21 cellular contexts compared by ENCODE assay signal in the genomic region with DNA sequence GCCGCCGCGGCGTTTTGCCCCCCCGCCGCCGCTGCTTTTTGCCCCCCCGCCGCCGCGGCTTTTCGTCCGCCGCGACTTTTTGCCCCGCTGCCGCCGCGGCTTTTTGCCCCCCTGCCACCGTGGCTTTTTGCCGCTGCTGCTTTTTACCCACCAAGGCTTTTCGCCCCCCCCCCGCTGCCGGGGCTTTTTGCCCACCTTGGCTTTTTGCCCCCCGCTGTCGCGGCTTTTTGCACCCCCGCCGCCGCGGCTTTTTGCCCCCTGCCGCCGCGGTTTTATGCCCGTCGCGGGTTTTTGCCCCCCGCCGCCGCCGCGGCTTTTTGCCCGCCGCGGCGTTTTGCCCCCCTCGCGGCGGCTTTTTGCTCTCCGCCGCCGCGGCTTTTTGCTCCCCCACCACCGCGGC.
DNase-seq lines count a peak whose midpoint lies in the region; ATAC-seq, FAIRE-seq and TF ChIP-seq lines count a peak whose summit lies in the region.
"Had no signal": no experiment of that assay in that cellular context is flagged by ENCODE, and none has a peak within 500 bp of the region (broad histone marks: within the 10 kb centered on the region; RNA-seq: fewer than 3 reads in every experiment).

No MANE protein-coding gene starts in this region.

- ATAC-seq in SK-N-SH treated with all-trans-retinoic acid at 6 μM for 48 hours, result no peak
- no peak for ATAC-seq in GM21737 (IDR thresholded peaks at IDR 0.05; ENCODE audit: unreplicated experiment)
- ATAC-seq: A549 had no signal

- no peaks in the 10 kb centered on the region for H4K20me1 ChIP-seq in SK-N-SH (ENCODE audit: insufficient read depth)
- H4K20me1 ChIP-seq: BLaER1 had no signal

- POLR2A ChIA-PET in SK-N-SH (lab: Yijun Ruan, JAX), result no interaction called here

- peak; percentile 0 for DNase-seq in SK-N-SH
- peak; percentile 1 for DNase-seq in GM20000 (ENCODE audit: low spot score)
- peak; percentile 57 for DNase-seq in kidney
- DNase-seq in head of caudate nucleus, result no peak
- DNase-seq in thyroid gland, result no peak
- DNase-seq: AML-193; Calu3; CD4-positive, alpha-beta memory T cell; DMS 273 treated with DMSO at 0.1 percent for 48 hours; DMS53; DND-41; EL; GOT3; H9 had no signal

- H3K4me3 ChIP-seq in SK-N-SH (ENCODE audit: low read depth in 2 of 2, low read length in 1 of 2), result no peak overlapping the region
- H3K4me3 ChIP-seq in kidney (ENCODE audit: low read length in 2 of 2), result no peak overlapping the region
- H3K4me3 ChIP-seq in thyroid gland (replicated peaks in 1 of 3), result no peak overlapping the region
- H3K4me3 ChIP-seq: A549, BLaER1 had no signal

- no peak overlapping the region for H3K9ac ChIP-seq in SK-N-SH
- no peak overlapping the region for H3K9ac ChIP-seq in kidney (ENCODE audit: low read length in 2 of 2)
- H3K9ac ChIP-seq: BLaER1 had no signal

- H3K79me2 ChIP-seq in SK-N-SH (ENCODE audit: insufficient read depth), result no peaks in the 10 kb centered on the region

- no peaks in the 10 kb centered on the region for H3K36me3 ChIP-seq in SK-N-SH (replicated peaks in 1 of 2; ENCODE audit: control insufficient read depth in 1 of 2, insufficient read depth in 2 of 2, low read length in 1 of 2)
- no peaks in the 10 kb centered on the region for H3K36me3 ChIP-seq in kidney (ENCODE audit: control insufficient read depth in 1 of 2, insufficient read depth in 2 of 2, low read length in 2 of 2)
- H3K36me3 ChIP-seq in thyroid gland, result no peaks in the 10 kb centered on the region
- H3K36me3 ChIP-seq: BLaER1 had no signal

- TF ChIP-seq POLR2A in thyroid gland (IDR thresholded peaks at IDR 0.05), result no peak

- H3F3A ChIP-seq in SK-N-SH (replicated peaks; ENCODE audit: insufficient read depth), result no peaks in the 10 kb centered on the region

- no peak for FAIRE-seq in kidney (lab: Jason Lieb, UNC)
- FAIRE-seq: A549, GM12891, GM18507 had no signal

- TF ChIP-seq EP300 in SK-N-SH (IDR thresholded peaks at IDR 0.05; ENCODE audit: borderline replicate concordance in 1 of 2, low read depth in 1 of 2, low read length in 1 of 2), result no peak

- no peak for TF ChIP-seq RAD21 in SK-N-SH (IDR thresholded peaks at IDR 0.05; ENCODE audit: low read length)

- H3K27ac ChIP-seq in SK-N-SH (ENCODE audit: low read depth in 2 of 2, low read length in 1 of 2) (no peak overlapping the region), kidney (ENCODE audit: low read depth in 2 of 2, low read length in 2 of 2) (no peak overlapping the region), thyroid gland (no peak overlapping the region)
- H3K27ac ChIP-seq: 22Rv1, A549, BLaER1 had no signal

- H3K4me2 ChIP-seq in SK-N-SH, result no peak overlapping the region
- H3K4me2 ChIP-seq: A549, BLaER1 had no signal

- CTCF ChIA-PET in SK-N-SH (lab: Yijun Ruan, JAX), result no interaction called here

- intact Hi-C loops in kidney (cut with DNase I), result no loop called here
- intact Hi-C loops in head of caudate nucleus (cut with DNase I), result no loop called here
- intact Hi-C loops in thyroid gland (cut with DNase I), result no loop called here

- no peaks in the 10 kb centered on the region for H3K4me1 ChIP-seq in SK-N-SH (ENCODE audit: control insufficient read depth in 1 of 2, insufficient read depth in 2 of 2, low read depth in 1 of 2, low read length in 1 of 2)
- no peaks in the 10 kb centered on the region for H3K4me1 ChIP-seq in kidney (ENCODE audit: control insufficient read depth in 1 of 2, insufficient read depth in 1 of 2, low read depth in 1 of 2, low read length in 2 of 2)
- H3K4me1 ChIP-seq in thyroid gland, result no peaks in the 10 kb centered on the region
- H3K4me1 ChIP-seq: A549, BLaER1 had no signal

- 88% methylated on average over 54 of the region's 55 CpGs for WGBS in SK-N-SH (ENCODE audit: low lambda C conversion rate)
- WGBS in thyroid gland, 2 donors, result 50 to 67% methylated on average over 41 to 45 of the region's 55 CpGs

- H3K9me3 ChIP-seq in SK-N-SH (no peaks in the 10 kb centered on the region), kidney (ENCODE audit: control insufficient read depth in 1 of 2, low read length in 2 of 2) (no peaks in the 10 kb centered on the region), thyroid gland (no peaks in the 10 kb centered on the region)
- H3K9me3 ChIP-seq: A549 had no signal

- H3K27me3 ChIP-seq in SK-N-SH (ENCODE audit: insufficient read depth) (no peaks in the 10 kb centered on the region), thyroid gland (no peaks in the 10 kb centered on the region)
- H3K27me3 ChIP-seq: BLaER1 had no signal

- TF ChIP-seq CTCF in SK-N-SH (IDR thresholded peaks at IDR 0.05), result no peak
- TF ChIP-seq CTCF in GM20000 (IDR thresholded peaks at IDR 0.05; ENCODE audit: extremely low read depth, missing control alignments), result no peak
- TF ChIP-seq CTCF in kidney (IDR thresholded peaks at IDR 0.05; ENCODE audit: borderline replicate concordance, extremely low read depth, insufficient read depth), result no peak
- TF ChIP-seq CTCF in thyroid gland (IDR thresholded peaks at IDR 0.05), result no peak

- no peaks in the 10 kb centered on the region for H3K9me2 ChIP-seq in SK-N-SH

- no peak overlapping the region for H2AFZ ChIP-seq in SK-N-SH (ENCODE audit: low read depth)

TF ChIP-seq in SK-N-SH, 30 proteins besides CTCF, POLR2A, EP300 and RAD21:
- no peak for TF ChIP-seq POLR2AphosphoS5 (IDR thresholded peaks at IDR 0.05; ENCODE audit: low read depth, low read length)
- TF ChIP-seq FOXM1 (IDR thresholded peaks at IDR 0.05; ENCODE audit: low read depth), result no peak

TF ChIP-seq in SK-N-SH treated with all-trans-retinoic acid at 6 μM for 48 hours, 23 proteins besides CTCF, POLR2A, EP300 and RAD21:
- no peak for TF ChIP-seq ZNF565 (CRISPR knock-in tag; conservative IDR thresholded peaks at IDR 0.05; ENCODE audit: low read depth)

Comparison
In these comparisons a context has a peak if more than half of its experiments do, and no peak if none do; other contexts are left out.
1. DNase-seq: peak in SK-N-SH (single experiment), GM20000 (single experiment) and kidney (single experiment); none in head of caudate nucleus (0 of 42) and thyroid gland (0 of 2).